9 cellular contexts compared by ENCODE assay signal in the genomic region with DNA sequence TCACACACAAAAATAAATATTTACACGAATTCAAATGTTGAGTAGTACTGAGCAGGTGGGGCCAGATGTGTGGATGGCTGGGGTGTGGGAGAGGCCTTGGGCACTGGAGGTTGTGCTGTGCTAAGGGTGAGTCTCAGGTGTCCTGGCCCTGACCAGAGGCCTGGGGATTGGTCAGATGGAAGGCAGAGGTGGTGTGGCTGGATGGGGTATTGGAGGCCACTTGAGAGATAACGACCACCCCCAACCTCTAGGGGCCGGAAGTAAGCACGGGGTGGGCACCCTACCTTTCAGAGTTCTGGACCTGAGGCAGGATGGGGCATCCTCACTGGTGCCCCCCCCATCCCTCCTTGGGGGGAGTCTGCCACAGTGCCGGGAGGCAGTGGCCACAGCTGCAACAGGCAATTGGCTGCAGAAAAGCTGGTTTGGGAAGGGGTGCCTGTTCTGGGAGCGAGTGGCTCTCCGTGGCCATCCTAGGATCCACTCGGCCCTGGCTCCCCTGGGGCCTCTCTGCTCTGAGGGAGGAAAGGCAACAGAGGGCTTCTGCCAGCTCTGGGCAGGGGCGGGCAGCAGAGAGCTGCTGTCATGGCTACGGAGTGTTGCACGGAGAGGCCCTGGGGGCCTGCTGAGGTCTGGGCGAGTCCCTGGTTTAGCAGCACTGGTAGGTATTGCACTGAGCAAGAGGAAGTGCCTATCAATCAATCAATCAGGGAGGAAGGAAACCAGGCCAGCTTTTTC.
DNase-seq lines count a peak whose midpoint lies in the region; ATAC-seq and TF ChIP-seq lines count a peak whose summit lies in the region.
"Had no signal": no experiment of that assay in that cellular context is flagged by ENCODE, and none has a peak within 500 bp of the region (broad histone marks: within the 10 kb centered on the region; RNA-seq: fewer than 3 reads in every experiment).

No MANE protein-coding gene starts in this region.

- CTCF ChIA-PET in CD4-positive, alpha-beta memory T cell (lab: Charles Lee; ENCODE audit: partially characterized antibody) = no interaction called here
- CTCF ChIA-PET in IMR-90 (lab: Yijun Ruan, JAX) = no interaction called here

- no TSS peak for BruUV-seq in IMR-90 (replicated peaks; lab: Mats Ljungman, UMichigan)

- no peak overlapping the region for H3K4me2 ChIP-seq in IMR-90 (ENCODE audit: low read depth, low read length)

- peak overlapping the region in 1 of 8 donors; percentile 32 for H3K4me3 Mint-ChIP-seq in CD4-positive, alpha-beta memory T cell

- no peak overlapping the region for H3K27ac ChIP-seq in CD4-positive, alpha-beta memory T cell (ENCODE audit: low read depth, low read length)
- H3K27ac ChIP-seq in IMR-90 (ENCODE audit: insufficient read depth, low read length) (no peak overlapping the region), angular gyrus (ENCODE audit: low read depth, low read length) (peak overlapping the region; percentile 6)

- POLR2A ChIA-PET in CD4-positive, alpha-beta memory T cell (lab: Charles Lee; ENCODE audit: partially characterized antibody) = interaction anchor here (0.6 to 1.0 kb wide), 3 partner anchors 35 to 87 kb away, joined by 3 read pairs; no protein-coding TSS in a partner anchor
- POLR2A ChIA-PET in IMR-90 (lab: Charles Lee; ENCODE audit: unreplicated experiment) = no interaction called here

- H3K4me1 ChIP-seq in CD4-positive, alpha-beta memory T cell (ENCODE audit: insufficient read depth, low read length) = no peaks in the 10 kb centered on the region
- 0 out of 2 replicates have a peak, but pooled peaks cover 2% of the 10 kb centered on the region for H3K4me1 ChIP-seq in IMR-90 (ENCODE audit: control insufficient read depth, insufficient read depth, low read length)

- no peak overlapping the region for H2BK5ac ChIP-seq in IMR-90 (ENCODE audit: low read depth, low read length, poor library complexity, severe bottlenecking)

- no peaks in the 10 kb centered on the region for H3K27me3 Mint-ChIP-seq in CD4-positive, alpha-beta memory T cell

- H4K5ac ChIP-seq in IMR-90 (ENCODE audit: low read depth, low read length) = no peak overlapping the region

- H2BK20ac ChIP-seq in IMR-90 (ENCODE audit: low read depth, low read length) = no peak overlapping the region

- H3K79me1 ChIP-seq in IMR-90 (ENCODE audit: low read depth in 1 of 2, low read length in 2 of 2) = peaks cover 23 to 63% of the 10 kb centered on the region in 2 experiments; a peak in 3 of 4 replicates

- no peak overlapping the region for H4K91ac ChIP-seq in IMR-90 (ENCODE audit: insufficient read depth, low read depth, low read length)

- no peak overlapping the region for H3K56ac ChIP-seq in IMR-90 (ENCODE audit: extremely low read depth, insufficient read depth, low read length)

- no peak overlapping the region for H3K9ac ChIP-seq in IMR-90 (ENCODE audit: low read depth, low read length)

- H4K8ac ChIP-seq in IMR-90 (ENCODE audit: low read depth in 2 of 2, low read length in 2 of 2) = no peak overlapping the region

- no peak for TF ChIP-seq CTCF in IMR-90 (conservative IDR thresholded peaks at IDR 0.05; ENCODE audit: low read depth, low read length)

- peak overlapping the region; percentile 4 for H2AK9ac ChIP-seq in IMR-90 (replicated peaks; ENCODE audit: low read depth, low read length, poor library complexity)

- no peak for TF ChIP-seq POLR2A in IMR-90 (IDR thresholded peaks at IDR 0.05; ENCODE audit: low read depth, low read length)

- H3K9me3 Mint-ChIP-seq in CD4-positive, alpha-beta memory T cell = peaks cover 0 to 2% (median 0%) of the 10 kb centered on the region in 8 donors

- no peak overlapping the region for H3K23ac ChIP-seq in IMR-90 (ENCODE audit: low read depth, low read length)

- intact Hi-C loops in CD4-positive, alpha-beta memory T cell (cut with micrococcal nuclease) = no loop called here
- intact Hi-C loops in IMR-90 (cut with micrococcal nuclease) = no loop called here

- H4K20me1 ChIP-seq in IMR-90 (ENCODE audit: insufficient read depth, low read length) = peaks cover 37% of the 10 kb centered on the region

- dilution Hi-C loops in IMR-90 (cut with HindIII; ENCODE audit: low sequenced_read_pairs, unreplicated experiment) = no loop called here

- peaks cover 15% of the 10 kb centered on the region for H3K9me1 ChIP-seq in IMR-90 (ENCODE audit: insufficient read depth, low read length)

- no peak for TF ChIP-seq RAD21 in IMR-90 (IDR thresholded peaks at IDR 0.05; ENCODE audit: low read length)

- H2BK120ac ChIP-seq in IMR-90 (ENCODE audit: low read depth, low read length) = no peak overlapping the region

- no peaks in the 10 kb centered on the region for H3K27me3 ChIP-seq in CD4-positive, alpha-beta memory T cell (ENCODE audit: insufficient read depth, low read length)
- no peaks in the 10 kb centered on the region for H3K27me3 ChIP-seq in IMR-90 (ENCODE audit: control insufficient read depth, insufficient read depth, low read length)

- H2AFZ ChIP-seq in IMR-90 (replicated peaks; ENCODE audit: low read length, poor library complexity) = no peak overlapping the region

- no peak overlapping the region for H2BK15ac ChIP-seq in IMR-90 (ENCODE audit: low read depth, low read length)

- peaks cover 21 to 70% of the 10 kb centered on the region in 2 donors for H3K36me3 Mint-ChIP-seq in CD4-positive, alpha-beta memory T cell

- no peak overlapping the region for H3K14ac ChIP-seq in IMR-90 (replicated peaks; ENCODE audit: low read depth, low read length)

- DNase-seq in CD4-positive, alpha-beta memory T cell = peak in 1 of 5 donors; percentile 17
- DNase-seq in IMR-90 (no peak), midbrain (lab: John Stamatoyannopoulos, UW) (peak; percentile 31)
- no peak for DNase-seq in stimulated activated CD4-positive, alpha-beta T cell treated with anti-CD3 and anti-CD28 coated beads, Interleukin-2, amount 100 ng/mL, for 48 hours
- DNase-seq: NCI-H1105 treated with DMSO at 0.1 percent for 48 hours had no signal

- peaks cover 7 to 26% (median 16%) of the 10 kb centered on the region in 4 donors for H3K4me1 Mint-ChIP-seq in CD4-positive, alpha-beta memory T cell

- no peak overlapping the region for H3K4ac ChIP-seq in IMR-90 (ENCODE audit: low read depth, low read length)

- in situ Hi-C loops in IMR-90 (cut with MboI; ENCODE audit: low sequenced_read_pairs) = no loop called here

- H2AK5ac ChIP-seq in IMR-90 (ENCODE audit: low read depth, low read length) = no peak overlapping the region

- H3K18ac ChIP-seq in IMR-90 (ENCODE audit: low read depth, low read length) = no peak overlapping the region

- ATAC-seq in IMR-90 (ENCODE audit: low read depth) = 0 out of 2 replicates have a peak, but pooled peaks have one; percentile 4
- no peak for ATAC-seq in GM21737 (IDR thresholded peaks at IDR 0.05; ENCODE audit: unreplicated experiment)
- no peak for ATAC-seq in HG03095 (IDR thresholded peaks at IDR 0.05; ENCODE audit: unreplicated experiment)
- no peak for ATAC-seq in HG03139 (IDR thresholded peaks at IDR 0.05; ENCODE audit: unreplicated experiment)

- H3K36me3 ChIP-seq in CD4-positive, alpha-beta memory T cell (ENCODE audit: insufficient read depth, low read length) = peaks cover 38% of the 10 kb centered on the region
- peaks cover 66% of the 10 kb centered on the region for H3K36me3 ChIP-seq in IMR-90 (ENCODE audit: control insufficient read depth, insufficient read depth, low read length)

- peak overlapping the region in 6 of 7 donors; percentile 48 to 74 (median 69) for H3K27ac Mint-ChIP-seq in CD4-positive, alpha-beta memory T cell

- H3K4me3 ChIP-seq in CD4-positive, alpha-beta memory T cell (ENCODE audit: low read length in 2 of 2) = no peak overlapping the region
- no peak overlapping the region for H3K4me3 ChIP-seq in IMR-90 (ENCODE audit: insufficient read depth, low read depth, low read length)

- no peaks in the 10 kb centered on the region for H3K9me3 ChIP-seq in CD4-positive, alpha-beta memory T cell (ENCODE audit: control insufficient read depth in 1 of 2, low read length in 2 of 2)
- H3K9me3 ChIP-seq in IMR-90 (ENCODE audit: control insufficient read depth, insufficient read depth, low read length) = no peaks in the 10 kb centered on the region

- 53% methylated on average over 4 of the region's 12 CpGs; no CpG with 5 or more reads in 1 of the 2 experiments for WGBS in IMR-90 (ENCODE audit: extremely low coverage in 2 of 2, insufficient read length in 1 of 2), 2 experiments

TF ChIP-seq in IMR-90, 13 proteins besides CTCF, POLR2A, EP300 and RAD21:
- TF ChIP-seq SMC3 (IDR thresholded peaks at IDR 0.05; ENCODE audit: low read depth, low read length) (no peak), FOS (IDR thresholded peaks at IDR 0.05; ENCODE audit: low read depth, low read length) (no peak), RFX5 (IDR thresholded peaks at IDR 0.05; ENCODE audit: low read depth, low read length) (no peak), BHLHE40 (IDR thresholded peaks at IDR 0.05; ENCODE audit: low read depth, low read length) (no peak)
